ENCODE assay signal across 8 cellular contexts in genomic region chr10:61974611-61975010, GRCh38.
DNase-seq lines count a peak whose midpoint lies in the region; ATAC-seq, FAIRE-seq and TF ChIP-seq lines count a peak whose summit lies in the region.

No MANE protein-coding gene starts in this region.

- no peak for FAIRE-seq in small intestine (lab: Jason Lieb, UNC)

- no peak for TF ChIP-seq CTCF in gastroesophageal sphincter (IDR thresholded peaks at IDR 0.05)

- H3K27me3 ChIP-seq in gastroesophageal sphincter (no peaks in the 10 kb centered on the region), small intestine (ENCODE audit: control insufficient read depth in 2 of 2, insufficient read depth in 2 of 2, low read length in 2 of 2) (no peaks in the 10 kb centered on the region)

- peak; percentile 6 for DNase-seq in DMS53 (lab: John Stamatoyannopoulos, UW)
- no peak for DNase-seq in DMS53 treated with DMSO at 0.1 percent for 48 hours (lab: John Stamatoyannopoulos, UW; ENCODE audit: unreplicated experiment)
- DNase-seq in RPMI8226, result peak; percentile 12
- peak; percentile 68 for DNase-seq in small intestine
- no peak for DNase-seq in NCI-H2107 (lab: John Stamatoyannopoulos, UW)

- no peak for TF ChIP-seq EP300 in gastroesophageal sphincter (IDR thresholded peaks at IDR 0.05)

- H3K36me3 ChIP-seq in gastroesophageal sphincter (no peaks in the 10 kb centered on the region), small intestine (ENCODE audit: control insufficient read depth in 2 of 2, insufficient read depth in 2 of 2, low read length in 2 of 2) (no peaks in the 10 kb centered on the region)

- no peak overlapping the region for H3K4me3 ChIP-seq in gastroesophageal sphincter
- H3K4me3 ChIP-seq in small intestine (ENCODE audit: low read depth in 1 of 2, low read length in 2 of 2), result no peak overlapping the region

- WGBS in gastroesophageal sphincter (ENCODE audit: low coverage in 1 of 2), 2 donors, result 7 to 8% methylated on average over 6 of the region's 6 CpGs
- 27 to 32% (median 28%) methylated on average over 6 of the region's 6 CpGs for WGBS in small intestine, 3 donors

- TF ChIP-seq POLR2A in gastroesophageal sphincter (IDR thresholded peaks at IDR 0.05), result no peak

- H3K9me3 ChIP-seq in gastroesophageal sphincter (no peaks in the 10 kb centered on the region), small intestine (ENCODE audit: control insufficient read depth, low read depth) (no peaks in the 10 kb centered on the region)

- H3K27ac ChIP-seq in gastroesophageal sphincter (peak overlapping the region; percentile 29 to 61 (median 44)), small intestine (ENCODE audit: low read depth in 1 of 2, low read length in 1 of 2) (no peak overlapping the region)

- H3K4me1 ChIP-seq in gastroesophageal sphincter, result peaks cover 23 to 59% (median 26%) of the 10 kb centered on the region in 3 donors
- H3K4me1 ChIP-seq in small intestine (ENCODE audit: control insufficient read depth in 2 of 2, insufficient read depth in 1 of 2, low read depth in 1 of 2, low read length in 1 of 2), result peaks cover 0 to 12% of the 10 kb centered on the region in 2 donors

- peak; percentile 48 for ATAC-seq in gastroesophageal sphincter
- no peak for ATAC-seq in GM19351 (IDR thresholded peaks at IDR 0.05; ENCODE audit: unreplicated experiment)
- no peak for ATAC-seq in HG02763 (IDR thresholded peaks at IDR 0.05; ENCODE audit: unreplicated experiment)

Comparison
In these comparisons a context has a peak if more than half of its experiments do, and no peak if none do; other contexts are left out.
1. DNase-seq: peak in DMS53 (single experiment), RPMI8226 (single experiment) and small intestine (single experiment); none in DMS53 treated with DMSO at 0.1 percent for 48 hours (single experiment) and NCI-H2107 (single experiment).
2. H3K27ac ChIP-seq: peak in gastroesophageal sphincter (4 of 4); none in small intestine (0 of 2).